Comparison of ENCODE assay signal across 1 cellular context in genomic region chr10:110392121-110392859, GRCh38.
TF ChIP-seq lines count a peak whose summit lies in the region.

No MANE protein-coding gene starts in this region.

TF ChIP-seq in H1, 55 proteins besides CTCF, POLR2A, EP300 and RAD21:
- no peak for TF ChIP-seq BRCA1 (IDR thresholded peaks at IDR 0.05; ENCODE audit: low read depth, low read length)
- no peak for TF ChIP-seq GTF2F1 (IDR thresholded peaks at IDR 0.05; ENCODE audit: borderline replicate concordance, low read depth, low read length)
